Comparison of ENCODE assay signal across 27 cellular contexts in the genomic region with DNA sequence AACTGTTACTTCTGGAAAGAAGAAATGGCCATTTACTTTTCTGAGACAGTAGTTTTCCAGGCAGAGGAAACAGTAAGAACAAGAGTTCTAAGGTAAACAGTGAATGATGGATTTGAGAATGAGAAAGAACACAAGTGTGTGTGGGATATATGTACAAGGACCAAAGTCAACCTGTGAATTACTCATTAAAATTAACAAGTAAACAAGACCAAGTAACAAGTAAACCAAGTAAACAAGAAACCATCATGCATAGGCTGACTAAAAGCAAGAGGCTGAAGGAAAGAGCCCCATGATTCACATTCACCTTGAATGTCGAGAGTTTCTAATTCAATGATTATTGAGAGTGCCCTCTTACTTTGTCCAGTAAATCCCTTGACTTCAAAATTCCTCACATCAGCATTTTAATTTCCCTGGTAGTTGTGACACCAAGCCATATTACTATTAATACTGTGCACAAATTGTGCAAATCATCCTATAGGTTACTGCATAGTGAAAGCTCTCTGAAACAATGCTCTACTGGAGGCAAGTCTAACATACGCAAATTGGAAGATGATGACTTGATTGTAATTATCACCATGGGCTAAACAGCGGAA. TPM values are rescaled to one million over a fixed set of nuclear protein-coding genes. Genes with fewer than 3 reads are reported as not detected.
"Had no signal": no experiment of that assay in that cellular context is flagged by ENCODE, and none has a peak within 500 bp of the region (broad histone marks: within the 10 kb centered on the region; RNA-seq: fewer than 3 reads in every experiment).

No MANE protein-coding gene starts in this region.

- ATAC-seq: Panc1, PC-3, T-cell had no signal

- DNase-seq: KBM-7; MV-4-11; NCI-H1048; NCI-H1105; NCI-H1417; NCI-H1436 treated with DMSO at 0.1 percent for 48 hours; NCI-H1694; NCI-H187 treated with DMSO at 0.1 percent for 48 hours; NCI-H2081; NCI-H2107; NCI-H2227 treated with DMSO at 0.1 percent for 48 hours; NCI-H524 treated with DMSO at 0.1 percent for 48 hours; NCI-H69; NCI-H774; NK-92 treated with Interleukin-12 subunit alpha and Interleukin-12 subunit beta, amount 100 ng/mL, for 24 hours; PC-3; SHP77; SK-N-SH; SW 1271; T-cell had no signal

- H3K36me3 Mint-ChIP-seq: IgD-negative memory B cell, T-cell had no signal

- H3K4me1 Mint-ChIP-seq: IgD-negative memory B cell, T-cell had no signal

- H3K27me3 Mint-ChIP-seq: IgD-negative memory B cell had no signal

- H3K4me3 Mint-ChIP-seq: IgD-negative memory B cell, T-cell had no signal

- H3K27ac Mint-ChIP-seq: IgD-negative memory B cell, T-cell had no signal

RNA-seq across cellular contexts. Expression of a gene that starts 9.8 kb away (rescaled TPM):
- total RNA-seq: HT-29, LHCN-M2, MCF 10A, OCI-LY7, PC-3, T-cell had no signal

RNA-seq across cellular contexts. Expression of a gene that starts 25.6 kb away (rescaled TPM):
- total RNA-seq: HT-29, LHCN-M2, OCI-LY7, PC-3, SK-MEL-5, T-cell had no signal

RNA-seq across cellular contexts. Expression of a gene that starts 40.1 kb away (rescaled TPM):
- total RNA-seq: HT-29, LHCN-M2, MCF 10A, OCI-LY7, PC-3, T-cell had no signal
